1 cellular context compared by ENCODE assay signal in the genomic region with DNA sequence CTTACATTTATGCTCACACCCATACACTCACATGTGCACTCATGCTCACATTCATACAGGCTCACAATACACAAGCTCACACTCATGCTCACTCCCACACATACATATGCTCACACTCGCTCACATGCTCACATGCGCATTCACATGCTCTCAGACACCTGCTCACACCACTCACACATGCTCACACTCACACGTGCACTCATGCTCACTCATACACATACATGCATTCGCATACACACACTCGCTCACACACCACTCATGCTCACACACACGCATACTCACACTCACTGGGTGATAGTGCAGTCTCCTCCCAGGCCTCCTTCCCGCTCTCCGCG.
TF ChIP-seq lines count a peak whose summit lies in the region.

No MANE protein-coding gene starts in this region.

TF ChIP-seq in IMR-90, 13 proteins besides CTCF, POLR2A, EP300 and RAD21:
- TF ChIP-seq FOS (IDR thresholded peaks at IDR 0.05; ENCODE audit: low read depth, low read length) (no peak), RCOR1 (IDR thresholded peaks at IDR 0.05; ENCODE audit: insufficient replicate concordance, low read length) (no peak), BHLHE40 (IDR thresholded peaks at IDR 0.05; ENCODE audit: low read depth, low read length) (no peak), CHD1 (IDR thresholded peaks at IDR 0.05; ENCODE audit: low read depth, low read length) (no peak), MAFK (IDR thresholded peaks at IDR 0.05; ENCODE audit: low read depth, low read length) (no peak), NFE2L2 (IDR thresholded peaks at IDR 0.05; ENCODE audit: low read depth, low read length) (no peak), CEBPB (IDR thresholded peaks at IDR 0.05; ENCODE audit: low read depth, low read length) (no peak), MXI1 (IDR thresholded peaks at IDR 0.05; ENCODE audit: borderline replicate concordance, low read depth, low read length) (no peak), RFX5 (IDR thresholded peaks at IDR 0.05; ENCODE audit: low read depth, low read length) (no peak), MAZ (IDR thresholded peaks at IDR 0.05; ENCODE audit: borderline replicate concordance, low read depth, low read length) (no peak), SMC3 (IDR thresholded peaks at IDR 0.05; ENCODE audit: low read depth, low read length) (no peak)
- TF ChIP-seq, protein P1, sequence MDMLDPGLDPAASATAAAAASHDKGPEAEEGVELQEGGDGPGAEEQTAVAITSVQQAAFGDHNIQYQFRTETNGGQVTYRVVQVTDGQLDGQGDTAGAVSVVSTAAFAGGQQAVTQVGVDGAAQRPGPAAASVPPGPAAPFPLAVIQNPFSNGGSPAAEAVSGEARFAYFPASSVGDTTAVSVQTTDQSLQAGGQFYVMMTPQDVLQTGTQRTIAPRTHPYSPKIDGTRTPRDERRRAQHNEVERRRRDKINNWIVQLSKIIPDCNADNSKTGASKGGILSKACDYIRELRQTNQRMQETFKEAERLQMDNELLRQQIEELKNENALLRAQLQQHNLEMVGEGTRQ (IDR thresholded peaks at IDR 0.05; ENCODE audit: low read depth, low read length): no peak
- TF ChIP-seq, protein P2, sequence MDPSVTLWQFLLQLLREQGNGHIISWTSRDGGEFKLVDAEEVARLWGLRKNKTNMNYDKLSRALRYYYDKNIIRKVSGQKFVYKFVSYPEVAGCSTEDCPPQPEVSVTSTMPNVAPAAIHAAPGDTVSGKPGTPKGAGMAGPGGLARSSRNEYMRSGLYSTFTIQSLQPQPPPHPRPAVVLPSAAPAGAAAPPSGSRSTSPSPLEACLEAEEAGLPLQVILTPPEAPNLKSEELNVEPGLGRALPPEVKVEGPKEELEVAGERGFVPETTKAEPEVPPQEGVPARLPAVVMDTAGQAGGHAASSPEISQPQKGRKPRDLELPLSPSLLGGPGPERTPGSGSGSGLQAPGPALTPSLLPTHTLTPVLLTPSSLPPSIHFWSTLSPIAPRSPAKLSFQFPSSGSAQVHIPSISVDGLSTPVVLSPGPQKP (IDR thresholded peaks at IDR 0.05; ENCODE audit: borderline replicate concordance, low read depth, low read length): no peak
